In the genomic region with DNA sequence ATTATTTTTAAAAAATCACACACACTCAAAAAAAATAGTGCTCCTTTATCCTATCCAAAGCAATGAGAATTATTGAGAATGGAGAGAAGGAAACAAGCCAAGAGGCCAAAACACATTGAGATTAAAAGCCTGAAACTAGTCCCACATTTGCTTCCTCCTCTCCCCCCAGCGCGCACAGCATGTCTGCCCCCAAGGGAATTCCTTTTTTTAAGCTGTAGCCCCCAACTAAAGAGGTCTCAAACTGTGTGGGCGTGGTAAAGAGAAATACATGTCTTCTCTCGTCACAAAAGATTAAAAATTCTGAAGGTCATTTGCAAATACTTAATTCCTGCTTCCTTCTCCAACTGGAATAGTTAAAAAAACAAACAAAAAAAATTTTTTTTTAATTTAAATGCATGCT, we compare ENCODE assay signal across 7 cellular contexts. TPM values are rescaled to one million over a fixed set of nuclear protein-coding genes. Genes with fewer than 3 reads are reported as not detected.
"Had no signal": no experiment of that assay in that cellular context is flagged by ENCODE, and none has a peak within 500 bp of the region (broad histone marks: within the 10 kb centered on the region; RNA-seq: fewer than 3 reads in every experiment).

No MANE protein-coding gene starts in this region.

- H3K4me3 ChIP-seq: GM23338, K562 had no signal

- H3K4me2 ChIP-seq: GM23338 had no signal

- H3K27ac ChIP-seq: HL-60 had no signal

- H2AFZ ChIP-seq: GM23338 had no signal

- DNase-seq: H9, HCEC 1CT, IMR-90, KG1 had no signal

- ATAC-seq: GM23338, K562 had no signal

RNA-seq across cellular contexts. Expression of a gene that starts 52.7 kb away (rescaled TPM):
- polyA plus RNA-seq: IMR-90 had no signal
